Comparison of ENCODE assay signal across 9 cellular contexts in the genomic region with DNA sequence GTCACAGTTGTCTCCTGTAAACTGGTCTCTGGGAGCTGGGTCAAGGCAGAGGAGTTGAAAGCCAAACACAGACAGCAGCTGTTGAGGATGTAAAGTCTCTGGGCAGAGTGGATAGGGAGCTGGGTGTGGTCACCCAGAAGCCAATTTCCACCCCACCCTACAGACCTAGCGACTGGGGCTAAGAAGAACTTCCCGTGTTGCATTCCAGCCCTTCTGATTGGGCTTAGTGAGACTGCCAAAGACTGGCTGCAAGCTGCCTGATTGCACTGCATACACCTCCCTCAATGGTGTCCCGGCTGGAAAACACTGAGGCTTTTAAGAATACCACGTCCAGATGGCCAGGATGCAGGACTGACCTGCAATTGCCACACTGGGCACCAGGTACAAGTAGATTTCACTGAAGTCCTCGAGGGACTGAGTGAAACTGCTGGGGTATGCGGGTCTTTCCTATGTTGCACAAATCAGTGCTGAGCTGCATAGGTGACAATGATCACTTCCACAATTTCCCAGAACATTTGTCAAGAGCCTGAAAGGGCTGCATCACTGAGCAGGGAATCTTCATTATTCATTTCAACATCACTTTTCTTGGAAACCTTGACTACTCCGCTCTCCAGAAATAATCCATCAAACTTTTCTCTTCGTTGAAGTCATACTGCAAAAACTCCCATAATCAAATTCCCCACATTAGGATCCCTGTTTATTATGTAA. TPM values are rescaled to one million over a fixed set of nuclear protein-coding genes. Genes with fewer than 3 reads are reported as not detected.
DNase-seq lines count a peak whose midpoint lies in the region; ATAC-seq lines count a peak whose summit lies in the region.
"Had no signal": no experiment of that assay in that cellular context is flagged by ENCODE, and none has a peak within 500 bp of the region (broad histone marks: within the 10 kb centered on the region; RNA-seq: fewer than 3 reads in every experiment).

No MANE protein-coding gene starts in this region.

- H2AFZ ChIP-seq in trophoblast cell (ENCODE audit: insufficient read depth, low read length, poor library complexity), result peak overlapping the region; percentile 30

- no peak overlapping the region for H3K18ac ChIP-seq in trophoblast cell (ENCODE audit: low read length)

- no peak overlapping the region for H4K91ac ChIP-seq in trophoblast cell (ENCODE audit: low read depth, low read length)

- no peak overlapping the region for H2BK120ac ChIP-seq in trophoblast cell (ENCODE audit: insufficient read depth, low read length, poor library complexity)

- peak; percentile 9 for DNase-seq in DMS53 (lab: John Stamatoyannopoulos, UW)
- no peak for DNase-seq in DMS53 treated with DMSO at 0.1 percent for 48 hours (lab: John Stamatoyannopoulos, UW; ENCODE audit: unreplicated experiment)
- DNase-seq in NCI-H82 (lab: John Stamatoyannopoulos, UW), result peak; percentile 67
- DNase-seq in trophoblast cell, result peak; percentile 55 to 57
- no peak for DNase-seq in DMS114 treated with DMSO at 0.1 percent for 48 hours (lab: John Stamatoyannopoulos, UW; ENCODE audit: unreplicated experiment)
- no peak for DNase-seq in NCI-H2227 (lab: John Stamatoyannopoulos, UW; ENCODE audit: unreplicated experiment)
- DNase-seq: activated naive CD4-positive, alpha-beta T cell treated with Interleukin-2 at 50 U/mL for 16 hours had no signal

- H3K79me2 ChIP-seq in trophoblast cell (ENCODE audit: control insufficient read depth, insufficient read depth, low read length, poor library complexity), result no peaks in the 10 kb centered on the region

- H3K79me1 ChIP-seq in trophoblast cell (ENCODE audit: low read length), result no peaks in the 10 kb centered on the region

- no peak overlapping the region for H2BK5ac ChIP-seq in trophoblast cell (ENCODE audit: low read depth, low read length, poor library complexity)

- H3K36me3 ChIP-seq in esophagus (ENCODE audit: control insufficient read depth in 2 of 2, insufficient read depth in 2 of 2, low read length in 1 of 2) (no peaks in the 10 kb centered on the region), trophoblast cell (ENCODE audit: control insufficient read depth in 1 of 2, insufficient read depth in 2 of 2, low read length in 2 of 2) (no peaks in the 10 kb centered on the region)

- H2AK5ac ChIP-seq in trophoblast cell (ENCODE audit: low read length), result no peak overlapping the region

- 23 to 41% methylated on average over 8 of the region's 8 CpGs for WGBS in esophagus, 2 donors
- 100% methylated on average over 2 of the region's 8 CpGs for WGBS in trophoblast cell (ENCODE audit: extremely low coverage, insufficient coverage, insufficient read length)

- no peak overlapping the region for H4K12ac ChIP-seq in trophoblast cell (ENCODE audit: low read depth, low read length)

- no peak overlapping the region for H3K4ac ChIP-seq in trophoblast cell (ENCODE audit: low read depth, low read length)

- no peak overlapping the region for H3K4me2 ChIP-seq in trophoblast cell (ENCODE audit: low read length)

- no peak for ATAC-seq in HG02571 (IDR thresholded peaks at IDR 0.05; ENCODE audit: unreplicated experiment)

- no peak overlapping the region for H3K23ac ChIP-seq in trophoblast cell (ENCODE audit: low read length)

- H4K8ac ChIP-seq in trophoblast cell (ENCODE audit: low read depth, low read length), result no peak overlapping the region

- H3K9me3 ChIP-seq in esophagus (ENCODE audit: control insufficient read depth in 2 of 2, insufficient read depth in 1 of 2, low read depth in 1 of 2, low read length in 1 of 2) (no peaks in the 10 kb centered on the region), trophoblast cell (ENCODE audit: insufficient read depth, low read depth, low read length) (no peaks in the 10 kb centered on the region)

- H3K4me1 ChIP-seq in esophagus (ENCODE audit: control insufficient read depth in 2 of 2, insufficient read depth in 2 of 2, low read length in 1 of 2) (peaks cover 6 to 15% of the 10 kb centered on the region in 2 donors), trophoblast cell (ENCODE audit: control insufficient read depth in 1 of 2, insufficient read depth in 2 of 2, low read length in 2 of 2) (peaks cover 0 to 11% of the 10 kb centered on the region in 2 experiments)

- H3K27me3 ChIP-seq in esophagus (ENCODE audit: control insufficient read depth in 1 of 2, insufficient read depth in 2 of 2, low read length in 2 of 2) (no peaks in the 10 kb centered on the region), trophoblast cell (ENCODE audit: insufficient read depth, low read length) (no peaks in the 10 kb centered on the region)

- H3K9ac ChIP-seq in trophoblast cell (ENCODE audit: low read length), result no peak overlapping the region

- H3K4me3 ChIP-seq in esophagus (ENCODE audit: low read depth in 1 of 2, low read length in 2 of 2), result no peak overlapping the region
- no peak overlapping the region for H3K4me3 ChIP-seq in trophoblast cell (ENCODE audit: low read depth, low read length)

- no peak overlapping the region for H3K14ac ChIP-seq in trophoblast cell (ENCODE audit: low read length)

- H2BK12ac ChIP-seq in trophoblast cell (ENCODE audit: low read length), result peak overlapping the region; percentile 37

- H3K27ac ChIP-seq in esophagus (ENCODE audit: low read depth in 2 of 2, low read length in 1 of 2) (peak overlapping the region; percentile 34 to 48), trophoblast cell (ENCODE audit: low read depth, low read length) (no peak overlapping the region)

RNA-seq across cellular contexts. Expression of a gene that starts 43.1 kb away (rescaled TPM):
- polyA plus RNA-seq in esophagus, result 1 to 10 TPM; 8.7 to 9.6 TPM
- 32.8 and 33.8 TPM in 2 replicates for polyA plus RNA-seq in trophoblast cell (2013)

Comparison
In these comparisons a context has a peak if more than half of its experiments do, and no peak if none do; other contexts are left out.
1. DNase-seq: peak in DMS53 (single experiment), NCI-H82 (single experiment) and trophoblast cell (2 of 2); none in DMS53 treated with DMSO at 0.1 percent for 48 hours (single experiment), DMS114 treated with DMSO at 0.1 percent for 48 hours (single experiment) and NCI-H2227 (single experiment).